Comparison of ENCODE assay signal across 10 cellular contexts in genomic region chr12:31629756-31630732, GRCh38. TPM values are rescaled to one million over a fixed set of nuclear protein-coding genes. Genes with fewer than 3 reads are reported as not detected.
DNase-seq lines count a peak whose midpoint lies in the region; TF ChIP-seq lines count a peak whose summit lies in the region.
"Had no signal": no experiment of that assay in that cellular context is flagged by ENCODE, and none has a peak within 500 bp of the region (broad histone marks: within the 10 kb centered on the region; RNA-seq: fewer than 3 reads in every experiment).

No MANE protein-coding gene starts in this region.

- TF ChIP-seq CTCF in coronary artery (IDR thresholded peaks at IDR 0.05) (no peak), testis (IDR thresholded peaks at IDR 0.05) (no peak)

- H3K4me3 ChIP-seq in coronary artery = peak overlapping the region; percentile 55
- no peak overlapping the region for H3K4me3 ChIP-seq in testis
- H3K4me3 ChIP-seq in HAP-1 = no peak overlapping the region

- intact Hi-C loops in testis (cut with DNase I; ENCODE audit: low total_unique reads) = no loop called here

- H3K9me3 ChIP-seq in testis (no peaks in the 10 kb centered on the region), HAP-1 (no peaks in the 10 kb centered on the region)

- DNase-seq in LHCN-M2 (ENCODE audit: low read depth) (peak; percentile 34), coronary artery (ENCODE audit: low spot score) (no peak), lung microvascular endothelial cell (ENCODE audit: low read depth in 2 of 2) (peak; percentile 15 to 63), testis (peak; percentile 72), HAP-1 (ENCODE audit: low spot score in 2 of 2) (no peak), GOT3 (lab: John Stamatoyannopoulos, UW) (no peak), DMS153 treated with DMSO at 0.1 percent for 48 hours (lab: John Stamatoyannopoulos, UW; ENCODE audit: unreplicated experiment) (no peak)
- DNase-seq: activated naive CD4-positive, alpha-beta T cell treated with Interleukin-2 at 50 U/mL for 16 hours; DMS53; KBM-7 had no signal

- no peak overlapping the region for H3K27ac ChIP-seq in coronary artery
- H3K27ac ChIP-seq in testis = peak overlapping the region in 1 of 2 donors; percentile 55

- peaks cover 19% of the 10 kb centered on the region for H3K4me1 ChIP-seq in testis
- peaks cover 8% of the 10 kb centered on the region for H3K4me1 ChIP-seq in HAP-1

- no peak for TF ChIP-seq POLR2A in testis (IDR thresholded peaks at IDR 0.05)

- H3K36me3 ChIP-seq in testis (ENCODE audit: low read depth, missing control alignments) (no peaks in the 10 kb centered on the region), HAP-1 (replicated peaks) (no peaks in the 10 kb centered on the region)

- H3K27me3 ChIP-seq in testis (no peaks in the 10 kb centered on the region), HAP-1 (ENCODE audit: low read depth) (no peaks in the 10 kb centered on the region)

- in situ Hi-C loops in HAP-1 (cut with MboI; ENCODE audit: low sequenced_read_pairs) = no loop called here

- WGBS in testis, 2 donors = 38 to 45% methylated on average over 16 of the region's 16 CpGs

RNA-seq across cellular contexts. Expression of gene ETFBKMT, which starts 29.4 kb away (rescaled TPM):
- total RNA-seq in LHCN-M2 (2014; rRNA removed) (1.7 and 3.1 TPM in 2 replicates), lung microvascular endothelial cell (1.7 and 2.2 TPM in 2 replicates), testis (1 to 10 TPM; 7.3 to 9.8 TPM)
- polyA plus RNA-seq in LHCN-M2 (2012) = 1.6 TPM
- 6.6 TPM for polyA plus RNA-seq in testis (ENCODE audit: insufficient read depth, low read depth, low replicate concordance)

RNA-seq across cellular contexts. Expression of gene DENND5B, which starts 39.1 kb away (rescaled TPM):
- total RNA-seq in LHCN-M2 (2014; rRNA removed) = 7.0 and 9.0 TPM in 2 replicates
- 4.1 TPM for polyA plus RNA-seq in LHCN-M2 (2012)
- total RNA-seq in lung microvascular endothelial cell = 5.8 and 7.2 TPM in 2 replicates
- 10 to 100 TPM; 60.4 to 62.3 TPM for total RNA-seq in testis
- polyA plus RNA-seq in testis (ENCODE audit: insufficient read depth, low read depth, low replicate concordance) = 34.7 TPM

Comparison
In these comparisons a context has a peak if more than half of its experiments do, and no peak if none do; other contexts are left out.
1. DNase-seq: peak in LHCN-M2 (single experiment), lung microvascular endothelial cell (2 of 2) and testis (single experiment); none in coronary artery (single experiment), HAP-1 (0 of 2), GOT3 (single experiment) and DMS153 treated with DMSO at 0.1 percent for 48 hours (single experiment).